In the genomic region with DNA sequence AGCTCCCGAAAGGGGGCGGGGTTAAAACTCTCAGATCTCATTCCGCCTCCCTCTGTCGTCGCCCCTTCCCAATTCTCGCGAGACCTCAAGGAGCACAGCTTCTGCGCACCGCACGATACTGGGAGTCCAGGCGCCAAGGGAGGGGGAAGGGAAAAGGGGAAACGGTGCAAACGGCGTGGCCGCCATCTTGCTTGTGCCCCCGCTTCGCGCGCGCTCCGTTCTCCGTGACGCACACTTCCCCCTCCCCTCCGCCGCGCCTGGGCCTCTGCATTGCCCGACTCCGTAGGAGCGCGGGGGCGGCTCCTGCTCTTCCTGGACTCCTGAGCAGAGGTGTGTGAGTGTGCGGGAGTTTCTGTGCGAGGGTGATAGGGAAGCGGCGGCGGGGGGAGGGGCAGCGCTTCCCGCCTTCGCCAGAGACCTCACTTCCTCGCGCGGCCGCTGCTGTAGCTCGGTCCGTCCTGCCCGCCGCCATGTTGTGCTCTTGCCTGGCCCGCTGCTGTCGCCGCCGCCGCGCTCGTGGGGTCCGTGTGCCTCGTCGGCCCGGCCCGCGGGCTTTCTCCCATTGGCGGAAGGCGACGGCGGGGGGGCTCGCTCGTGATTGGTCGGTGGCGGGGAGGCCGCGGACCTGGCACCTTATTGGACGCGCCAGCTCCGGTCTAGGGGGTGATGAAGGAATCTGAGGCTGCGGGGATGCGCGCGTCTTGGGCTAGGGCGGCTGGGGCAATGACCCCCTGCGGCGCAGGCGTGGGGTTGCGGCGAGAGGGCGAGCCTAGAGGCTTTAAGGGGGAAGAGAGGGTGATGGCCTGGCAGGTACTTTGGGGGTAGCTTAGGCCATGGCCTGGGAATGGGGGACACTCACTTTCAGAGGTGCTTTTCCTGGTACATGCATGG, we compare ENCODE assay signal across 1 cellular context.
TF ChIP-seq lines count a peak whose summit lies in the region.

A gene (plus strand): TSS at position 167 of the 891 bp plus-strand sequence. CDS start 47,140 bp downstream, outside the sequence.

TF ChIP-seq in GM12878, 131 proteins besides CTCF, POLR2A, EP300 and RAD21 (continued from another document and continues in another):
- peak; percentile 92; the same call in 1 of the 2 replicates for TF ChIP-seq PML (IDR thresholded peaks at IDR 0.05; ENCODE audit: low read length)
- TF ChIP-seq, protein P1, sequence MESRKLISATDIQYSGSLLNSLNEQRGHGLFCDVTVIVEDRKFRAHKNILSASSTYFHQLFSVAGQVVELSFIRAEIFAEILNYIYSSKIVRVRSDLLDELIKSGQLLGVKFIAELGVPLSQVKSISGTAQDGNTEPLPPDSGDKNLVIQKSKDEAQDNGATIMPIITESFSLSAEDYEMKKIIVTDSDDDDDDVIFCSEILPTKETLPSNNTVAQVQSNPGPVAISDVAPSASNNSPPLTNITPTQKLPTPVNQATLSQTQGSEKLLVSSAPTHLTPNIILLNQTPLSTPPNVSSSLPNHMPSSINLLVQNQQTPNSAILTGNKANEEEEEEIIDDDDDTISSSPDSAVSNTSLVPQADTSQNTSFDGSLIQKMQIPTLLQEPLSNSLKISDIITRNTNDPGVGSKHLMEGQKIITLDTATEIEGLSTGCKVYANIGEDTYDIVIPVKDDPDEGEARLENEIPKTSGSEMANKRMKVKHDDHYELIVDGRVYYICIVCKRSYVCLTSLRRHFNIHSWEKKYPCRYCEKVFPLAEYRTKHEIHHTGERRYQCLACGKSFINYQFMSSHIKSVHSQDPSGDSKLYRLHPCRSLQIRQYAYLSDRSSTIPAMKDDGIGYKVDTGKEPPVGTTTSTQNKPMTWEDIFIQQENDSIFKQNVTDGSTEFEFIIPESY (IDR thresholded peaks at IDR 0.05), result no peak
- TF ChIP-seq HCFC1 (IDR thresholded peaks at IDR 0.05; ENCODE audit: low read length), result peak; percentile 32; the same call in 1 of the 2 replicates
- TF ChIP-seq LARP7 (IDR thresholded peaks at IDR 0.05), result peak; percentile 99
- TF ChIP-seq FOXK2 (IDR thresholded peaks at IDR 0.05), result no peak
- no peak for TF ChIP-seq ZNF622 (IDR thresholded peaks at IDR 0.05)
- no peak for TF ChIP-seq PAX5 (IDR thresholded peaks at IDR 0.05; ENCODE audit: borderline replicate concordance, low read depth, low read length)
- TF ChIP-seq, protein P2, sequence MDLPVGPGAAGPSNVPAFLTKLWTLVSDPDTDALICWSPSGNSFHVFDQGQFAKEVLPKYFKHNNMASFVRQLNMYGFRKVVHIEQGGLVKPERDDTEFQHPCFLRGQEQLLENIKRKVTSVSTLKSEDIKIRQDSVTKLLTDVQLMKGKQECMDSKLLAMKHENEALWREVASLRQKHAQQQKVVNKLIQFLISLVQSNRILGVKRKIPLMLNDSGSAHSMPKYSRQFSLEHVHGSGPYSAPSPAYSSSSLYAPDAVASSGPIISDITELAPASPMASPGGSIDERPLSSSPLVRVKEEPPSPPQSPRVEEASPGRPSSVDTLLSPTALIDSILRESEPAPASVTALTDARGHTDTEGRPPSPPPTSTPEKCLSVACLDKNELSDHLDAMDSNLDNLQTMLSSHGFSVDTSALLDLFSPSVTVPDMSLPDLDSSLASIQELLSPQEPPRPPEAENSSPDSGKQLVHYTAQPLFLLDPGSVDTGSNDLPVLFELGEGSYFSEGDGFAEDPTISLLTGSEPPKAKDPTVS (IDR thresholded peaks at IDR 0.05; ENCODE audit: low read depth, low read length), result no peak
- TF ChIP-seq ZNF207 (IDR thresholded peaks at IDR 0.05; ENCODE audit: borderline replicate concordance), result peak; percentile 95
- TF ChIP-seq ASH2L (IDR thresholded peaks at IDR 0.05; ENCODE audit: borderline replicate concordance, low read depth), result 0 out of 2 replicates have a peak, but pooled peaks have one; percentile 71
- peak; percentile 55 for TF ChIP-seq TAF1 (IDR thresholded peaks at IDR 0.05; ENCODE audit: borderline replicate concordance, low read depth, low read length)
- TF ChIP-seq TCF7 (IDR thresholded peaks at IDR 0.05; ENCODE audit: borderline replicate concordance), result no peak
- TF ChIP-seq SUPT20H (IDR thresholded peaks at IDR 0.05; ENCODE audit: borderline replicate concordance, control insufficient read depth, low read depth, low read length), result no peak
- TF ChIP-seq, protein P3, sequence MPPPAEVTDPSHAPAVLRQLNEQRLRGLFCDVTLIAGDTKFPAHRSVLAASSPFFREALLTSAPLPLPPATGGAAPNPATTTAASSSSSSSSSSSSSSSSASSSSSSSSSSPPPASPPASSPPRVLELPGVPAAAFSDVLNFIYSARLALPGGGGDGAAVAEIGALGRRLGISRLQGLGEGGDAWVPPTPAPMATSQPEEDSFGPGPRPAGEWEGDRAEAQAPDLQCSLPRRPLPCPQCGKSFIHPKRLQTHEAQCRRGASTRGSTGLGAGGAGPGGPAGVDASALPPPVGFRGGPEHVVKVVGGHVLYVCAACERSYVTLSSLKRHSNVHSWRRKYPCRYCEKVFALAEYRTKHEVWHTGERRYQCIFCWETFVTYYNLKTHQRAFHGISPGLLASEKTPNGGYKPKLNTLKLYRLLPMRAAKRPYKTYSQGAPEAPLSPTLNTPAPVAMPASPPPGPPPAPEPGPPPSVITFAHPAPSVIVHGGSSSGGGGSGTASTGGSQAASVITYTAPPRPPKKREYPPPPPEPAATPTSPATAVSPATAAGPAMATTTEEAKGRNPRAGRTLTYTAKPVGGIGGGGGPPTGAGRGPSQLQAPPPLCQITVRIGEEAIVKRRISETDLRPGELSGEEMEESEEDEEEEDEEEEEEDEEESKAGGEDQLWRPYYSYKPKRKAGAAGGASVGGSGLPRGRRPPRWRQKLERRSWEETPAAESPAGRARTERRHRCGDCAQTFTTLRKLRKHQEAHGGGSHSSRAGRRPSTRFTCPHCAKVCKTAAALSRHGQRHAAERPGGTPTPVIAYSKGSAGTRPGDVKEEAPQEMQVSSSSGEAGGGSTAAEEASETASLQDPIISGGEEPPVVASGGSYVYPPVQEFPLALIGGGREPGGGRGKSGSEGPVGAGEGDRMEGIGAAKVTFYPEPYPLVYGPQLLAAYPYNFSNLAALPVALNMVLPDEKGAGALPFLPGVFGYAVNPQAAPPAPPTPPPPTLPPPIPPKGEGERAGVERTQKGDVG (CRISPR knock-in tag; IDR thresholded peaks at IDR 0.05), result no peak
- TF ChIP-seq, protein P4, sequence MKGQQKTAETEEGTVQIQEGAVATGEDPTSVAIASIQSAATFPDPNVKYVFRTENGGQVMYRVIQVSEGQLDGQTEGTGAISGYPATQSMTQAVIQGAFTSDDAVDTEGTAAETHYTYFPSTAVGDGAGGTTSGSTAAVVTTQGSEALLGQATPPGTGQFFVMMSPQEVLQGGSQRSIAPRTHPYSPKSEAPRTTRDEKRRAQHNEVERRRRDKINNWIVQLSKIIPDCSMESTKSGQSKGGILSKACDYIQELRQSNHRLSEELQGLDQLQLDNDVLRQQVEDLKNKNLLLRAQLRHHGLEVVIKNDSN (IDR thresholded peaks at IDR 0.05; ENCODE audit: borderline replicate concordance, extremely low read length, insufficient read depth, low read depth, low read length), result no peak
- TF ChIP-seq, protein P5, sequence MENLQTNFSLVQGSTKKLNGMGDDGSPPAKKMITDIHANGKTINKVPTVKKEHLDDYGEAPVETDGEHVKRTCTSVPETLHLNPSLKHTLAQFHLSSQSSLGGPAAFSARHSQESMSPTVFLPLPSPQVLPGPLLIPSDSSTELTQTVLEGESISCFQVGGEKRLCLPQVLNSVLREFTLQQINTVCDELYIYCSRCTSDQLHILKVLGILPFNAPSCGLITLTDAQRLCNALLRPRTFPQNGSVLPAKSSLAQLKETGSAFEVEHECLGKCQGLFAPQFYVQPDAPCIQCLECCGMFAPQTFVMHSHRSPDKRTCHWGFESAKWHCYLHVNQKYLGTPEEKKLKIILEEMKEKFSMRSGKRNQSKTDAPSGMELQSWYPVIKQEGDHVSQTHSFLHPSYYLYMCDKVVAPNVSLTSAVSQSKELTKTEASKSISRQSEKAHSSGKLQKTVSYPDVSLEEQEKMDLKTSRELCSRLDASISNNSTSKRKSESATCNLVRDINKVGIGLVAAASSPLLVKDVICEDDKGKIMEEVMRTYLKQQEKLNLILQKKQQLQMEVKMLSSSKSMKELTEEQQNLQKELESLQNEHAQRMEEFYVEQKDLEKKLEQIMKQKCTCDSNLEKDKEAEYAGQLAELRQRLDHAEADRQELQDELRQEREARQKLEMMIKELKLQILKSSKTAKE (IDR thresholded peaks at IDR 0.05; ENCODE audit: low read depth, poor library complexity, severe bottlenecking), result no peak
- TF ChIP-seq MXI1 (IDR thresholded peaks at IDR 0.05; ENCODE audit: low read depth, low read length), result 0 out of 2 replicates have a peak, but pooled peaks have one; percentile 19
- no peak for TF ChIP-seq KDM1A (IDR thresholded peaks at IDR 0.05; ENCODE audit: borderline replicate concordance)
- peak; percentile 82 for TF ChIP-seq KLF5 (IDR thresholded peaks at IDR 0.05; ENCODE audit: partially characterized antibody)
- TF ChIP-seq POLR2AphosphoS2 (IDR thresholded peaks at IDR 0.05; ENCODE audit: low read depth, low read length), result peak; percentile 82; the same call in 1 of the 2 replicates
- TF ChIP-seq CHD2 (IDR thresholded peaks at IDR 0.05; ENCODE audit: borderline replicate concordance, low read depth, low read length), result peak; percentile 99
- no peak for TF ChIP-seq FOXM1 (IDR thresholded peaks at IDR 0.05; ENCODE audit: low read depth, low read length)
- TF ChIP-seq, protein P6, sequence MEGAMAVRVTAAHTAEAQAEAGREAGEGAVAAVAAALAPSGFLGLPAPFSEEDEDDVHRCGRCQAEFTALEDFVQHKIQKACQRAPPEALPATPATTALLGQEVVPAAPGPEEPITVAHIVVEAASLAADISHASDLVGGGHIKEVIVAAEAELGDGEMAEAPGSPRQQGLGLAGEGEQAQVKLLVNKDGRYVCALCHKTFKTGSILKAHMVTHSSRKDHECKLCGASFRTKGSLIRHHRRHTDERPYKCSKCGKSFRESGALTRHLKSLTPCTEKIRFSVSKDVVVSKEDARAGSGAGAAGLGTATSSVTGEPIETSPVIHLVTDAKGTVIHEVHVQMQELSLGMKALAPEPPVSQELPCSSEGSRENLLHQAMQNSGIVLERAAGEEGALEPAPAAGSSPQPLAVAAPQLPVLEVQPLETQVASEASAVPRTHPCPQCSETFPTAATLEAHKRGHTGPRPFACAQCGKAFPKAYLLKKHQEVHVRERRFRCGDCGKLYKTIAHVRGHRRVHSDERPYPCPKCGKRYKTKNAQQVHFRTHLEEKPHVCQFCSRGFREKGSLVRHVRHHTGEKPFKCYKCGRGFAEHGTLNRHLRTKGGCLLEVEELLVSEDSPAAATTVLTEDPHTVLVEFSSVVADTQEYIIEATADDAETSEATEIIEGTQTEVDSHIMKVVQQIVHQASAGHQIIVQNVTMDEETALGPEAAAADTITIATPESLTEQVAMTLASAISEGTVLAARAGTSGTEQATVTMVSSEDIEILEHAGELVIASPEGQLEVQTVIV (IDR thresholded peaks at IDR 0.05; ENCODE audit: borderline replicate concordance, partially characterized antibody), result peak; percentile 41
- TF ChIP-seq, protein P7, sequence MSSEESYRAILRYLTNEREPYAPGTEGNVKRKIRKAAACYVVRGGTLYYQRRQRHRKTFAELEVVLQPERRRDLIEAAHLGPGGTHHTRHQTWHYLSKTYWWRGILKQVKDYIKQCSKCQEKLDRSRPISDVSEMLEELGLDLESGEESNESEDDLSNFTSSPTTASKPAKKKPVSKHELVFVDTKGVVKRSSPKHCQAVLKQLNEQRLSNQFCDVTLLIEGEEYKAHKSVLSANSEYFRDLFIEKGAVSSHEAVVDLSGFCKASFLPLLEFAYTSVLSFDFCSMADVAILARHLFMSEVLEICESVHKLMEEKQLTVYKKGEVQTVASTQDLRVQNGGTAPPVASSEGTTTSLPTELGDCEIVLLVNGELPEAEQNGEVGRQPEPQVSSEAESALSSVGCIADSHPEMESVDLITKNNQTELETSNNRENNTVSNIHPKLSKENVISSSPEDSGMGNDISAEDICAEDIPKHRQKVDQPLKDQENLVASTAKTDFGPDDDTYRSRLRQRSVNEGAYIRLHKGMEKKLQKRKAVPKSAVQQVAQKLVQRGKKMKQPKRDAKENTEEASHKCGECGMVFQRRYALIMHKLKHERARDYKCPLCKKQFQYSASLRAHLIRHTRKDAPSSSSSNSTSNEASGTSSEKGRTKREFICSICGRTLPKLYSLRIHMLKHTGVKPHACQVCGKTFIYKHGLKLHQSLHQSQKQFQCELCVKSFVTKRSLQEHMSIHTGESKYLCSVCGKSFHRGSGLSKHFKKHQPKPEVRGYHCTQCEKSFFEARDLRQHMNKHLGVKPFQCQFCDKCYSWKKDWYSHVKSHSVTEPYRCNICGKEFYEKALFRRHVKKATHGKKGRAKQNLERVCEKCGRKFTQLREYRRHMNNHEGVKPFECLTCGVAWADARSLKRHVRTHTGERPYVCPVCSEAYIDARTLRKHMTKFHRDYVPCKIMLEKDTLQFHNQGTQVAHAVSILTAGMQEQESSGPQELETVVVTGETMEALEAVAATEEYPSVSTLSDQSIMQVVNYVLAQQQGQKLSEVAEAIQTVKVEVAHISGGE (CRISPR knock-in tag; IDR thresholded peaks at IDR 0.05), result no peak
- peak; percentile 55 for TF ChIP-seq RUNX3 (IDR thresholded peaks at IDR 0.05; ENCODE audit: low read length)
- no peak for TF ChIP-seq SIX5 (IDR thresholded peaks at IDR 0.05; ENCODE audit: low read depth, low read length, severe bottlenecking)
- peak; percentile 86 for TF ChIP-seq BACH1 (IDR thresholded peaks at IDR 0.05; ENCODE audit: borderline replicate concordance)
- TF ChIP-seq KAT2A (conservative IDR thresholded peaks at IDR 0.05; ENCODE audit: control insufficient read depth, low read depth, low read length), result no peak
- TF ChIP-seq STAT3 (IDR thresholded peaks at IDR 0.05; ENCODE audit: low read depth, low read length), result no peak
- TF ChIP-seq POLR2AphosphoS5 (IDR thresholded peaks at IDR 0.05; ENCODE audit: low read length), result peak; percentile 88
- TF ChIP-seq CBFB (IDR thresholded peaks at IDR 0.05; ENCODE audit: low read depth), result peak; percentile 96
- TF ChIP-seq RBBP5 (conservative IDR thresholded peaks at IDR 0.05), result 0 out of 2 replicates have a peak, but pooled peaks have one; percentile 56
